ENCODE assay signal across 23 cellular contexts in the genomic region with DNA sequence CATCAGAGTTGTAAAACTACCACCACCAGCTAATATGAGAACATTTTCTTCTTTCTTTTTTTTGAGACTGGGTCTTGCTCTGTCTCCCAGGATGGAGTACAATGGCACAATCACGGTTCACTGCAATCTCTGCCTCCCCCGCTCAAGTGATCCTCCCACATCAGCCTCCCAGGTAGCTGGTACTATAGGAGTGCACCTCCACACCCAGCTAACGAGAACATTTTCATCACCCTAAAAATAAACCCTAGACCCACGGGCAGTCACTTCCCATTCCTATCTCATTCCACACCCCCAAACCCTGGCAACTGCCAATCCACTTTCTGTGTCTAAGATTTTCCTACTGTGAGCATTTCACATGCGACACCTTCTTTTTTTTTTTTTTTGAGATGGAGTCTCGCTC.
"Had no signal": no experiment of that assay in that cellular context is flagged by ENCODE, and none has a peak within 500 bp of the region (broad histone marks: within the 10 kb centered on the region; RNA-seq: fewer than 3 reads in every experiment).

No MANE protein-coding gene starts in this region.

- H3K4me3 Mint-ChIP-seq: activated naive CD8-positive, alpha-beta T cell; activated T-cell treated with anti-CD3 and anti-CD28 coated beads, Interleukin-2, amount 50 U/mL, for 72 hours; endodermal cell; nephron progenitor cell; stimulated activated naive B cell treated with anti-CD40 and anti-IgM and Interleukin-4, amounts not matched to agents 10 μg/mL and 1 μg/mL and 100 μg/mL, for 72 hours had no signal

- DNase-seq: activated CD4-positive, CD25-positive, alpha-beta regulatory T cell treated with anti-CD3 and anti-CD28 coated beads, Interleukin-2, amount 50 U/mL, for 72 hours; activated CD8-positive, alpha-beta memory T cell treated with anti-CD3 and anti-CD28 coated beads, Interleukin-2, amount 50 U/mL, for 48 hours; activated gamma-delta T cell treated with Interleukin-2 at 50 U/mL for 16 hours; activated T-cell treated with anti-CD3 and anti-CD28 coated beads, Interleukin-2, amount 50 U/mL, for 72 hours; amygdala; cortex of kidney; endodermal cell; esophagus squamous epithelium; gastrocnemius medialis; hippocampal formation; left ventricle myocardium superior; midbrain; nephron progenitor cell; occipital lobe; stimulated activated CD4-positive, alpha-beta T cell treated with anti-CD3 and anti-CD28 coated beads, Interleukin-2, amount 100 ng/mL, for 48 hours; stimulated activated CD8-positive, alpha-beta memory T cell treated with anti-CD3 and anti-CD28 coated beads, Interleukin-4, amount 100 ng/mL, for 48 hours; stimulated activated naive B cell treated with anti-CD40 and anti-IgM and Interleukin-4, amounts not matched to agents 10 μg/mL and 1 μg/mL and 100 μg/mL, for 72 hours; SW 1271; upper lobe of left lung; WERI-Rb-1 had no signal

- H3K4me3 ChIP-seq: esophagus squamous epithelium, gastrocnemius medialis, sigmoid colon, smooth muscle cell, upper lobe of left lung had no signal

- H3K9me3 Mint-ChIP-seq: activated T-cell treated with anti-CD3 and anti-CD28 coated beads, Interleukin-2, amount 50 U/mL, for 72 hours; endodermal cell; nephron progenitor cell; stimulated activated naive B cell treated with anti-CD40 and anti-IgM and Interleukin-4, amounts not matched to agents 10 μg/mL and 1 μg/mL and 100 μg/mL, for 72 hours had no signal

- H3K27me3 Mint-ChIP-seq: activated naive CD8-positive, alpha-beta T cell had no signal

- H3K4me1 Mint-ChIP-seq: endodermal cell; stimulated activated naive B cell treated with anti-CD40 and anti-IgM and Interleukin-4, amounts not matched to agents 10 μg/mL and 1 μg/mL and 100 μg/mL, for 72 hours had no signal

- H3K9me3 ChIP-seq: esophagus squamous epithelium, gastrocnemius medialis, sigmoid colon, upper lobe of left lung had no signal

- H3K36me3 Mint-ChIP-seq: stimulated activated naive B cell treated with anti-CD40 and anti-IgM and Interleukin-4, amounts not matched to agents 10 μg/mL and 1 μg/mL and 100 μg/mL, for 72 hours had no signal

- ATAC-seq: activated T-cell treated with anti-CD3 and anti-CD28 coated beads, Interleukin-2, amount 50 U/mL, for 72 hours; gastrocnemius medialis; left ventricle myocardium superior; stimulated activated naive B cell treated with anti-CD40 and anti-IgM and Interleukin-4, amounts not matched to agents 10 μg/mL and 1 μg/mL and 100 μg/mL, for 72 hours had no signal

- H3K27ac ChIP-seq: esophagus squamous epithelium, gastrocnemius medialis, sigmoid colon, upper lobe of left lung, WERI-Rb-1 had no signal

- H3K27me3 ChIP-seq: esophagus squamous epithelium, gastrocnemius medialis, sigmoid colon, upper lobe of left lung had no signal

- H3K27ac Mint-ChIP-seq: activated naive CD8-positive, alpha-beta T cell; activated T-cell treated with anti-CD3 and anti-CD28 coated beads, Interleukin-2, amount 50 U/mL, for 72 hours; endodermal cell; nephron progenitor cell; stimulated activated naive B cell treated with anti-CD40 and anti-IgM and Interleukin-4, amounts not matched to agents 10 μg/mL and 1 μg/mL and 100 μg/mL, for 72 hours had no signal

- H3K36me3 ChIP-seq: esophagus squamous epithelium, gastrocnemius medialis, sigmoid colon, upper lobe of left lung, WERI-Rb-1 had no signal

- H3K4me1 ChIP-seq: upper lobe of left lung had no signal
